In the genomic region with DNA sequence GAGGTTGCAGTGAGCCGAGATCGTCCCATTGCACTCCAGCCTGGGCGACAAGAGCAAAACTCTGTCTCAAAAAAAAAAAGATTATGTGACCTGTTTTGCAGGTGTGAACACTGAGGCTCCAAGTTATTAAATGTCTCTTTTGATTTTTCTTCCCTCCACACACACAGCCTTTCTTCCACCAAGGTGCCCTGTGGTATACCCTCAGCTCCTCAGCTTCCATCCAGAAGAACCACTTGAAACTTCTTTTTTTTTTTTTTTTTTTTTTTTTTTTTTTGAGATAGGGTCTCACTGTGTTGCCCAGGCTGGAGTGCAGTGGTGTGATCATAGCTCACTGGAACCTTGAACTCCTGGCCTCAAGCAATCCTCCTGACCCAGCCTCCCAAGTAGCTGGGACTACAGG, we compare ENCODE assay signal across 5 cellular contexts. TPM values are rescaled to one million over a fixed set of nuclear protein-coding genes. Genes with fewer than 3 reads are reported as not detected.
"Had no signal": no experiment of that assay in that cellular context is flagged by ENCODE, and none has a peak within 500 bp of the region (broad histone marks: within the 10 kb centered on the region; RNA-seq: fewer than 3 reads in every experiment).

No MANE protein-coding gene starts in this region.

RNA-seq across cellular contexts. Expression of gene SEZ6L2, which starts 10.0 kb away (rescaled TPM):
- polyA plus RNA-seq: immature natural killer cell; naive thymus-derived CD4-positive, alpha-beta T cell had no signal

RNA-seq across cellular contexts. Expression of gene ASPHD1, which starts 10.9 kb away (rescaled TPM):
- total RNA-seq: left ventricle myocardium inferior, lower leg skin, mononuclear cell had no signal
- polyA plus RNA-seq: immature natural killer cell; naive thymus-derived CD4-positive, alpha-beta T cell had no signal
